Comparison of ENCODE assay signal across 28 cellular contexts in the genomic region with DNA sequence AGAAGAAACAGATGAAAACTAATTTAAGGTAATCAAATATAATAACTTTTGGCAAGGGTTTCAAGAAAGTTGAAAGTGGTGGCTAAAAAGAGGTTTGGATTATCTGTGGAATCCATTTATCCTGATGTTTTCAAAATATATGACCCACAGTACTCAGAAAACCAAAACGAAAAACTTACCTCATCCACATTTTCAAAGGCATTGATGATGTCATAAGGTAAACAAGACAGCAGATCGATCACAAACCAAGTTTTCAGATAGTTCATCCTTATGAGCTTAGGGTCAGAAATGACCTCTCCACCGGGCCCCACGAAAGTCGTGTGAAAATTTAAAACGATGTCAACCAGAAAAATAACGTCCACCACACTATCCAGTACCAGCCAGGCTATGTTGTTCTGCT.
"Had no signal": no experiment of that assay in that cellular context is flagged by ENCODE, and none has a peak within 500 bp of the region (broad histone marks: within the 10 kb centered on the region; RNA-seq: fewer than 3 reads in every experiment).

No MANE protein-coding gene starts in this region.

- H3K4me1 Mint-ChIP-seq: stimulated activated effector memory CD8-positive, alpha-beta T cell treated with anti-CD3 and anti-CD28 coated beads, Interleukin-12 subunit alpha, Interleukin-12 subunit beta, amount 100 ng/mL, for 72 hours; stimulated activated memory B cell treated with anti-CD40 and anti-IgM and Interleukin-4, amounts not matched to agents 10 μg/mL and 1 μg/mL and 100 μg/mL, for 72 hours; stimulated activated naive B cell treated with anti-CD40 and anti-IgM and Interleukin-4, amounts not matched to agents 10 μg/mL and 1 μg/mL and 100 μg/mL, for 72 hours; stimulated activated naive CD8-positive, alpha-beta T cell treated with anti-CD3 and anti-CD28 coated beads, Interleukin-15, amount 100 ng/mL, for 72 hours had no signal

- H3K36me3 ChIP-seq: stomach, suprapubic skin, thoracic aorta, thyroid gland, tibial artery, tibial nerve, transverse colon, upper lobe of left lung, upper lobe of right lung, uterus, vagina had no signal

- H3K27ac Mint-ChIP-seq: stimulated activated effector memory CD8-positive, alpha-beta T cell treated with anti-CD3 and anti-CD28 coated beads, Interleukin-12 subunit alpha, Interleukin-12 subunit beta, amount 100 ng/mL, for 72 hours; stimulated activated memory B cell treated with anti-CD40 and anti-IgM and Interleukin-4, amounts not matched to agents 10 μg/mL and 1 μg/mL and 100 μg/mL, for 72 hours; stimulated activated naive B cell treated with anti-CD40 and anti-IgM and Interleukin-4, amounts not matched to agents 10 μg/mL and 1 μg/mL and 100 μg/mL, for 72 hours; stimulated activated naive CD8-positive, alpha-beta T cell treated with anti-CD3 and anti-CD28 coated beads, Interleukin-15, amount 100 ng/mL, for 72 hours; stimulated activated naive CD8-positive, alpha-beta T cell treated with anti-CD3 and anti-CD28 coated beads, Interleukin-15, Interleukin-2, amounts not matched to agents 100 ng/mL and 50 ng/mL, for 24 hours; type B pancreatic cell had no signal

- H3K4me1 ChIP-seq: stomach, suprapubic skin, testis, thyroid gland, tibial artery, tibial nerve, transverse colon, upper lobe of left lung, upper lobe of right lung, uterus, vagina had no signal

- ATAC-seq: stimulated activated effector memory CD8-positive, alpha-beta T cell treated with anti-CD3 and anti-CD28 coated beads, Interleukin-12 subunit alpha, Interleukin-12 subunit beta, amount 100 ng/mL, for 72 hours; stimulated activated memory B cell treated with anti-CD40 and anti-IgM and Interleukin-4, amounts not matched to agents 10 μg/mL and 1 μg/mL and 100 μg/mL, for 72 hours; stimulated activated naive B cell treated with anti-CD40 and anti-IgM and Interleukin-4, amounts not matched to agents 10 μg/mL and 1 μg/mL and 100 μg/mL, for 72 hours; stimulated activated naive CD8-positive, alpha-beta T cell treated with anti-CD3 and anti-CD28 coated beads, Interleukin-15, amount 100 ng/mL, for 72 hours; upper lobe of right lung had no signal

- H3K27me3 ChIP-seq: stomach, suprapubic skin, testis, thyroid gland, tibial artery, tibial nerve, transverse colon, upper lobe of left lung, upper lobe of right lung, uterus, vagina had no signal

- H3K27ac ChIP-seq: stomach, suprapubic skin, testis, thoracic aorta, thyroid gland, tibial artery, tibial nerve, transverse colon, upper lobe of left lung, upper lobe of right lung, uterus, vagina had no signal

- H3K4me3 Mint-ChIP-seq: stimulated activated effector memory CD8-positive, alpha-beta T cell treated with anti-CD3 and anti-CD28 coated beads, Interleukin-12 subunit alpha, Interleukin-12 subunit beta, amount 100 ng/mL, for 72 hours; stimulated activated memory B cell treated with anti-CD40 and anti-IgM and Interleukin-4, amounts not matched to agents 10 μg/mL and 1 μg/mL and 100 μg/mL, for 72 hours; stimulated activated naive B cell treated with anti-CD40 and anti-IgM and Interleukin-4, amounts not matched to agents 10 μg/mL and 1 μg/mL and 100 μg/mL, for 72 hours; stimulated activated naive CD8-positive, alpha-beta T cell treated with anti-CD3 and anti-CD28 coated beads, Interleukin-15, amount 100 ng/mL, for 72 hours; stimulated activated naive CD8-positive, alpha-beta T cell treated with anti-CD3 and anti-CD28 coated beads, Interleukin-15, Interleukin-2, amounts not matched to agents 100 ng/mL and 50 ng/mL, for 24 hours; type B pancreatic cell had no signal

- H3K9me3 ChIP-seq: stomach, suprapubic skin, testis, thoracic aorta, thyroid gland, tibial artery, tibial nerve, transverse colon, upper lobe of left lung, upper lobe of right lung, uterus, vagina had no signal

- H3K9me3 Mint-ChIP-seq: stimulated activated effector memory CD8-positive, alpha-beta T cell treated with anti-CD3 and anti-CD28 coated beads, Interleukin-12 subunit alpha, Interleukin-12 subunit beta, amount 100 ng/mL, for 72 hours; type B pancreatic cell had no signal

- H3K36me3 Mint-ChIP-seq: stimulated activated effector memory CD8-positive, alpha-beta T cell treated with anti-CD3 and anti-CD28 coated beads, Interleukin-12 subunit alpha, Interleukin-12 subunit beta, amount 100 ng/mL, for 72 hours; stimulated activated memory B cell treated with anti-CD40 and anti-IgM and Interleukin-4, amounts not matched to agents 10 μg/mL and 1 μg/mL and 100 μg/mL, for 72 hours; stimulated activated naive B cell treated with anti-CD40 and anti-IgM and Interleukin-4, amounts not matched to agents 10 μg/mL and 1 μg/mL and 100 μg/mL, for 72 hours; type B pancreatic cell had no signal

- H3K27me3 Mint-ChIP-seq: stimulated activated memory B cell treated with anti-CD40 and anti-IgM and Interleukin-4, amounts not matched to agents 10 μg/mL and 1 μg/mL and 100 μg/mL, for 72 hours; stimulated activated naive B cell treated with anti-CD40 and anti-IgM and Interleukin-4, amounts not matched to agents 10 μg/mL and 1 μg/mL and 100 μg/mL, for 72 hours; stimulated activated naive CD8-positive, alpha-beta T cell treated with anti-CD3 and anti-CD28 coated beads, Interleukin-15, amount 100 ng/mL, for 72 hours; stimulated activated naive CD8-positive, alpha-beta T cell treated with anti-CD3 and anti-CD28 coated beads, Interleukin-15, Interleukin-2, amounts not matched to agents 100 ng/mL and 50 ng/mL, for 24 hours; type B pancreatic cell had no signal

- H3K4me3 ChIP-seq: stomach, suprapubic skin, testis, thoracic aorta, thyroid gland, tibial artery, tibial nerve, transverse colon, upper lobe of left lung, upper lobe of right lung, uterus, vagina had no signal

- DNase-seq: stimulated activated CD4-positive, alpha-beta T cell treated with anti-CD3 and anti-CD28 coated beads, Interleukin-2, amount 100 ng/mL, for 48 hours; stimulated activated CD4-positive, alpha-beta T cell treated with anti-CD3 and anti-CD28 coated beads, Interleukin-4, amount 100 ng/mL, for 1 hour; stimulated activated CD4-positive, alpha-beta T cell treated with anti-CD3 and anti-CD28 coated beads, Interleukin-4, amount 100 ng/mL, for 24 hours; stimulated activated CD4-positive, alpha-beta T cell treated with anti-CD3 and anti-CD28 coated beads, Interleukin-4, amount 100 ng/mL, for 4 hours; stimulated activated CD8-positive, alpha-beta memory T cell treated with anti-CD3 and anti-CD28 coated beads, Interleukin-4, amount 100 ng/mL, for 48 hours; stimulated activated naive B cell treated with anti-CD40 and anti-IgM and Interleukin-4, amounts not matched to agents 10 μg/mL and 1 μg/mL and 100 μg/mL, for 72 hours; stimulated activated naive CD4-positive, alpha-beta T cell; stimulated activated naive CD4-positive, alpha-beta T cell treated with Interleukin-2 at 50 U/mL for 16 hours; stimulated activated naive CD8-positive, alpha-beta T cell treated with anti-CD3 and anti-CD28 coated beads, Interleukin-15, amount 100 ng/mL, for 72 hours; stimulated activated naive CD8-positive, alpha-beta T cell treated with anti-CD3 and anti-CD28 coated beads, Interleukin-15, Interleukin-2, amounts not matched to agents 100 U/mL and 50 U/mL, for 24 hours; stomach; substantia nigra; testis; thyroid gland; tibial artery; transverse colon; trophoblast cell; upper lobe of left lung; upper lobe of right lung; uterus had no signal
